In genomic region chr1:236332092-236332758, GRCh38 we compare ENCODE assay signal across 17 cellular contexts.
"Had no signal": no experiment of that assay in that cellular context is flagged by ENCODE, and none has a peak within 500 bp of the region (broad histone marks: within the 10 kb centered on the region; RNA-seq: fewer than 3 reads in every experiment).

No MANE protein-coding gene starts in this region.

- DNase-seq: activated CD4-positive, alpha-beta memory T cell treated with anti-CD3 and anti-CD28 coated beads for 36 hours; activated CD4-positive, alpha-beta T cell treated with anti-CD3 and anti-CD28 coated beads for 48 hours; activated effector memory CD4-positive, alpha-beta T cell treated with anti-CD3 and anti-CD28 coated beads, Interleukin-2, amount 50 U/mL, for 16 hours; activated naive CD4-positive, alpha-beta T cell treated with anti-CD3 and anti-CD28 coated beads, Interleukin-2, amount 10 ng/mL, durations not matched to agents 7 days and 5 days; amygdala; cortex of kidney; effector CD4-positive, alpha-beta T cell; heart right ventricle; islet precursor cell; left cardiac atrium; natural killer cell; retina; stimulated activated CD4-positive, alpha-beta T cell treated with anti-CD3 and anti-CD28 coated beads, Interleukin-2, amount 100 ng/mL, for 48 hours; stimulated activated naive CD4-positive, alpha-beta T cell; T1000; upper lobe of left lung had no signal

- H3K27ac ChIP-seq: heart right ventricle, upper lobe of left lung had no signal

- H3K9me3 ChIP-seq: heart right ventricle, upper lobe of left lung had no signal

- ATAC-seq: heart right ventricle, left cardiac atrium, natural killer cell had no signal

- H3K4me3 ChIP-seq: heart right ventricle, lung, upper lobe of left lung had no signal

- H3K27me3 ChIP-seq: heart right ventricle, upper lobe of left lung had no signal

- H3K4me1 ChIP-seq: heart right ventricle, upper lobe of left lung had no signal

- H3K36me3 ChIP-seq: heart right ventricle, upper lobe of left lung had no signal
